Comparison of ENCODE assay signal across 13 cellular contexts in genomic region chr20:9919271-9920014, GRCh38.
DNase-seq lines count a peak whose midpoint lies in the region; ATAC-seq, FAIRE-seq and TF ChIP-seq lines count a peak whose summit lies in the region.
"Had no signal": no experiment of that assay in that cellular context is flagged by ENCODE, and none has a peak within 500 bp of the region (broad histone marks: within the 10 kb centered on the region; RNA-seq: fewer than 3 reads in every experiment).

No MANE protein-coding gene starts in this region.

- no peaks in the 10 kb centered on the region for H3K4me1 ChIP-seq in BE2C
- H3K4me1 ChIP-seq in adrenal gland (replicated peaks in 1 of 2): no peaks in the 10 kb centered on the region

- DNase-seq in GM12891 (ENCODE audit: insufficient read length, low spot score) (peak; percentile 12), NB4 (ENCODE audit: low read depth) (peak; percentile 3), BE2C (no peak), adrenal gland (no peak), UCSD-AML1 (lab: John Stamatoyannopoulos, UW; ENCODE audit: unreplicated experiment) (no peak)
- DNase-seq in activated CD4-positive, alpha-beta T cell treated with anti-CD3 and anti-CD28 coated beads, Interleukin-2, amount 50 U/mL, for 4 hours: no peak
- DNase-seq: activated T-cell treated with anti-CD3 and anti-CD28 coated beads, Interleukin-2, amount 50 U/mL, for 72 hours; central memory CD4-positive, alpha-beta T cell; NCI-H526; T-helper 9 cell had no signal

- no peak overlapping the region for H3K4me3 ChIP-seq in NB4 (ENCODE audit: low read depth, low read length)
- no peak overlapping the region for H3K4me3 ChIP-seq in BE2C (ENCODE audit: low read depth, low read length)
- H3K4me3 ChIP-seq in adrenal gland: no peak overlapping the region

- no peaks in the 10 kb centered on the region for H3K36me3 ChIP-seq in BE2C
- H3K36me3 ChIP-seq in adrenal gland (replicated peaks in 1 of 2): no peaks in the 10 kb centered on the region

- TF ChIP-seq CTCF in NB4 (IDR thresholded peaks at IDR 0.05; ENCODE audit: low read depth, low read length) (no peak), BE2C (IDR thresholded peaks at IDR 0.05; ENCODE audit: low read depth, low read length) (no peak), adrenal gland (IDR thresholded peaks at IDR 0.05) (no peak)

- ATAC-seq in GM19467 (IDR thresholded peaks at IDR 0.05; ENCODE audit: unreplicated experiment): peak; percentile 90
- peak; percentile 82 for ATAC-seq in HG02981 (IDR thresholded peaks at IDR 0.05; ENCODE audit: unreplicated experiment)
- ATAC-seq: activated T-cell treated with anti-CD3 and anti-CD28 coated beads, Interleukin-2, amount 50 U/mL, for 72 hours; HepG2 had no signal

- intact Hi-C loops in adrenal gland (cut with DNase I): loop anchor here (10.0 kb wide), 1 partner anchor 305 kb away; no protein-coding TSS in a partner anchor

- 76 to 84% (median 79%) methylated on average over 5 of the region's 5 CpGs for WGBS in adrenal gland, 4 donors

- H3K27me3 ChIP-seq in BE2C (no peaks in the 10 kb centered on the region; the same call in 1 of the 2 replicates), adrenal gland (no peaks in the 10 kb centered on the region)

- no peak overlapping the region for H3K27ac ChIP-seq in adrenal gland

- no peak for TF ChIP-seq POLR2A in GM12891 (IDR thresholded peaks at IDR 0.05; ENCODE audit: low read depth, low read length)
- TF ChIP-seq POLR2A in NB4 (IDR thresholded peaks at IDR 0.05; ENCODE audit: extremely low read depth, insufficient read length): no peak
- no peak for TF ChIP-seq POLR2A in adrenal gland (IDR thresholded peaks at IDR 0.05)

- peak; percentile 43 for FAIRE-seq in GM12891 (lab: Jason Lieb, UNC)
- FAIRE-seq: HepG2 had no signal

- H3K9me3 ChIP-seq in BE2C (no peaks in the 10 kb centered on the region), adrenal gland (replicated peaks in 1 of 3) (no peaks in the 10 kb centered on the region)

TF ChIP-seq in GM12891, 5 proteins besides CTCF, POLR2A, EP300 and RAD21:
- TF ChIP-seq POU2F2 (IDR thresholded peaks at IDR 0.05; ENCODE audit: low read depth, low read length) (no peak), SPI1 (IDR thresholded peaks at IDR 0.05; ENCODE audit: low read depth, low read length) (peak; percentile 95)

Comparison
In these comparisons a context has a peak if more than half of its experiments do, and no peak if none do; other contexts are left out.
1. DNase-seq: peak in GM12891 (single experiment) and NB4 (single experiment); none in activated CD4-positive, alpha-beta T cell treated with anti-CD3 and anti-CD28 coated beads, Interleukin-2, amount 50 U/mL, for 4 hours (0 of 2), BE2C (single experiment), adrenal gland (0 of 7) and UCSD-AML1 (single experiment).